In the genomic region with DNA sequence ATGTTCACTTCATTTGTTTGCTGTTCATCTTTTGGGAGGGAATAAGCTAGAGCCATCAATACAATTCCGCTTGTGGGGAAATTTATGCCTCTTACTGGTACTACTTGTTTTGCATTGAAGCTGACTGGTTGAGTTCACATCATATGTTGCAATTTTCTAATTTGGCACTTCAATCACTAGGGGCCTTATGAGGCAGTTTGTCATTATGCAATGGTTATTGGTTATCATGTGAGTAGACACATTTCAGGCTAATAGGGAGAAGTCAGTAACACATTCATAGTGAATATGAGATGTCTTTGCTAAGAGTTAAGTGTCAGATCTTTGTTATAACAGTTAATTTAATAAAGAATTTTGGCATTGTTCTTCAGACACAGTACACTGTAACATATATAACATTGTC, we compare ENCODE assay signal across 2 cellular contexts.
A peak's percentile ranks its signal among the peaks of the same experiment; 100 is the strongest.
TF ChIP-seq lines count a peak whose summit lies in the region.

No MANE protein-coding gene starts in this region.

TF ChIP-seq in IMR-90, 13 proteins besides CTCF, POLR2A, EP300 and RAD21:
- TF ChIP-seq CEBPB (IDR thresholded peaks at IDR 0.05; ENCODE audit: low read depth, low read length) (peak; percentile 47; the same call in 1 of the 2 replicates), RFX5 (IDR thresholded peaks at IDR 0.05; ENCODE audit: low read depth, low read length) (no peak)

TF ChIP-seq in WTC11, 78 proteins besides CTCF, POLR2A, EP300 and RAD21:
- TF ChIP-seq ZNF671 (CRISPR knock-in tag; IDR thresholded peaks at IDR 0.05) (peak; percentile 8; the same call in 1 of the 2 replicates), ZNF232 (CRISPR knock-in tag; IDR thresholded peaks at IDR 0.05) (no peak)
